24 cellular contexts compared by ENCODE assay signal in the genomic region with DNA sequence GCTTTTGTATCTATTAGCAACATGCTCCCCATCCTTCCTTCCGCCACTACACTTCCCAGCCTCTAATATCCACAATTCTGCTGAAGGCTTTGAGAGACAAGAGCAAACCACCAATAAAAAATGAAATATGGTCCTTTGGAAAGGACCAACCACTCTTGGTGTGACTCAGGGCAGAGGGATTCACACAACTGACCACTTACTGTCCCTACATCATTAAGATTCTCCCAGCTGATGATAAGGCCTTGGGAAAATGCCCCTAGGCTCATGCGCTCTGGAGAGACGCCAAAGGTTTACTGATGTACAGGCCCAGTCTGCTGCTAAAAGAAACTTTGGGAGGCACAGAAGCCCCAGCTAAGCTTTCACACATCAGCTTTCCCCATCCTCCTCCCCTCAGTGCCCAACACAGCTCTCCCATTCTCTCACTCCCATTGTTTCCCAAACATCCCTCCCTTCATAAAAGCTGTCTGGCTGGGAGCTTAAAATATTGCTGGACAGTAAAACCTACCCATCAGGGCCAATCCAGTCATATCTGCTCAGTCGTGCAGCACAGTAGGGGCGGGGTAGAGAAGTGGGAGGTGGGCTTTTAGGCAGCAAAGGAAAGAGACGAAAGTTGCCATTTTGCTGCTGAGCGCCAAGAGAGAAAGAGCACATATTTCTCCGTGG. TPM values are rescaled to one million over a fixed set of nuclear protein-coding genes. Genes with fewer than 3 reads are reported as not detected.
"Had no signal": no experiment of that assay in that cellular context is flagged by ENCODE, and none has a peak within 500 bp of the region (broad histone marks: within the 10 kb centered on the region; RNA-seq: fewer than 3 reads in every experiment).

A gene (plus strand): TSS at position 613 of the 663 bp plus-strand sequence. CDS start 5,161 bp downstream, outside the sequence.

- H3K27me3 Mint-ChIP-seq: activated naive CD4-positive, alpha-beta T cell treated with anti-CD3 and anti-CD28 coated beads, Interleukin-2, amount 50 U/mL, for 24 hours; stimulated activated naive CD8-positive, alpha-beta T cell treated with anti-CD3 and anti-CD28 coated beads, Interleukin-15, Interleukin-2, amounts not matched to agents 100 ng/mL and 50 ng/mL, for 24 hours had no signal

- H3K79me2 ChIP-seq: hepatocyte had no signal

- H3K9me3 ChIP-seq: esophagus squamous epithelium, lower lobe of right lung, suprapubic skin, upper lobe of left lung had no signal

- DNase-seq: activated CD4-positive, alpha-beta T cell treated with anti-CD3 and anti-CD28 coated beads, Interleukin-2, amount 50 U/mL, for 4 hours; activated gamma-delta T cell; effector memory CD4-positive, alpha-beta T cell; esophagus squamous epithelium; left cardiac atrium; lower lobe of right lung; occipital lobe; T1000; upper lobe of left lung had no signal

- H3K4me1 Mint-ChIP-seq: activated naive CD4-positive, alpha-beta T cell treated with anti-CD3 and anti-CD28 coated beads, Interleukin-2, amount 50 U/mL, for 24 hours; nephron had no signal

- H3K4me3 ChIP-seq: esophagus squamous epithelium, hepatocyte, lower lobe of right lung, suprapubic skin, upper lobe of left lung had no signal

- H3K27ac ChIP-seq: esophagus squamous epithelium, hepatocyte, lower lobe of right lung, suprapubic skin, upper lobe of left lung had no signal

- ATAC-seq: activated CD4-positive, CD25-positive, alpha-beta regulatory T cell treated with anti-CD3 and anti-CD28 coated beads, Interleukin-2, amount 50 U/mL, for 24 hours; left cardiac atrium; lower lobe of right lung had no signal

- H3K4me2 ChIP-seq: hepatocyte had no signal

- H3K27me3 ChIP-seq: hepatocyte, suprapubic skin, upper lobe of left lung had no signal

- H3K4me3 Mint-ChIP-seq: activated naive CD4-positive, alpha-beta T cell treated with anti-CD3 and anti-CD28 coated beads, Interleukin-2, amount 50 U/mL, for 24 hours; dendritic cell treated with granulocyte-macrophage colony-stimulating factor and Interleukin-4, amounts not matched to agents 40 ng/mL and 50 ng/mL, for 4 days; nephron; stimulated activated naive CD8-positive, alpha-beta T cell treated with anti-CD3 and anti-CD28 coated beads, Interleukin-15, Interleukin-2, amounts not matched to agents 100 ng/mL and 50 ng/mL, for 24 hours had no signal

- H3K27ac Mint-ChIP-seq: activated naive CD4-positive, alpha-beta T cell treated with anti-CD3 and anti-CD28 coated beads, Interleukin-2, amount 50 U/mL, for 24 hours; dendritic cell treated with granulocyte-macrophage colony-stimulating factor and Interleukin-4, amounts not matched to agents 40 ng/mL and 50 ng/mL, for 4 days; nephron; stimulated activated naive CD8-positive, alpha-beta T cell treated with anti-CD3 and anti-CD28 coated beads, Interleukin-15, Interleukin-2, amounts not matched to agents 100 ng/mL and 50 ng/mL, for 24 hours had no signal

- H2AFZ ChIP-seq: hepatocyte had no signal

- H3K36me3 ChIP-seq: esophagus squamous epithelium, lower lobe of right lung, suprapubic skin, upper lobe of left lung had no signal

- H3K36me3 Mint-ChIP-seq: activated naive CD4-positive, alpha-beta T cell treated with anti-CD3 and anti-CD28 coated beads, Interleukin-2, amount 50 U/mL, for 24 hours had no signal

- H3K9me3 Mint-ChIP-seq: activated naive CD4-positive, alpha-beta T cell treated with anti-CD3 and anti-CD28 coated beads, Interleukin-2, amount 50 U/mL, for 24 hours; dendritic cell treated with granulocyte-macrophage colony-stimulating factor and Interleukin-4, amounts not matched to agents 40 ng/mL and 50 ng/mL, for 4 days; nephron; stimulated activated naive CD8-positive, alpha-beta T cell treated with anti-CD3 and anti-CD28 coated beads, Interleukin-15, Interleukin-2, amounts not matched to agents 100 ng/mL and 50 ng/mL, for 24 hours had no signal

- H3K4me1 ChIP-seq: esophagus squamous epithelium, lower lobe of right lung, suprapubic skin, upper lobe of left lung had no signal

RNA-seq across cellular contexts. Expression of the gene that starts here (rescaled TPM):
- total RNA-seq: activated CD8-positive, alpha-beta memory T cell treated with anti-CD3 and anti-CD28 coated beads for 36 hours; cerebellum; endothelial cell of umbilical vein; esophagus squamous epithelium; glomerular endothelial cell; hepatocyte; left cardiac atrium; lower lobe of right lung; mesenteric fat pad; occipital lobe; skeletal muscle tissue; suprapubic skin; T-helper 1 cell treated with Interleukin-12 subunit alpha and Interleukin-12 subunit beta and Interleukin-4 antibody, amounts not matched to agents 30 ng/mL and 1 ng/mL, for 36 hours; upper lobe of left lung had no signal
- polyA plus RNA-seq: adipose tissue, endothelial cell of umbilical vein, hepatocyte had no signal
